Comparison of ENCODE assay signal across 25 cellular contexts in genomic region chr3:87209115-87209514, GRCh38.
"Had no signal": no experiment of that assay in that cellular context is flagged by ENCODE, and none has a peak within 500 bp of the region (broad histone marks: within the 10 kb centered on the region; RNA-seq: fewer than 3 reads in every experiment).

No MANE protein-coding gene starts in this region.

- H3K9me3 ChIP-seq: gastrocnemius medialis, mucosa of descending colon, right atrium auricular region, stomach, tibial artery had no signal

- H3K4me1 Mint-ChIP-seq: activated B cell treated with CpG ODN at 0.5 μM for 24 hours; activated T-helper 17 cell treated with anti-CD3 and anti-CD28 coated beads, Interleukin-2, amount 50 U/mL, for 72 hours; stimulated activated naive B cell treated with anti-CD40 and anti-IgM and Interleukin-4, amounts not matched to agents 10 μg/mL and 1 μg/mL and 100 μg/mL, for 72 hours had no signal

- H3K4me3 Mint-ChIP-seq: activated B cell treated with CpG ODN at 0.5 μM for 24 hours; activated CD8-positive, alpha-beta T cell treated with anti-CD3 and anti-CD28 coated beads for 36 hours; activated T-cell treated with anti-CD3 and anti-CD28 coated beads, Interleukin-2, amount 50 U/mL, for 4 hours; activated T-helper 17 cell treated with anti-CD3 and anti-CD28 coated beads, Interleukin-2, amount 50 U/mL, for 72 hours; natural killer cell treated with Interleukin-12 subunit alpha and Interleukin-12 subunit beta and Interleukin-15 and Interleukin-18, amount 100 ng/mL, for 72 hours; stimulated activated naive B cell treated with anti-CD40 and anti-IgM and Interleukin-4, amounts not matched to agents 10 μg/mL and 1 μg/mL and 100 μg/mL, for 72 hours had no signal

- H3K27me3 ChIP-seq: brain microvascular endothelial cell, gastrocnemius medialis, hepatocyte, right atrium auricular region had no signal

- H3K4me1 ChIP-seq: gastrocnemius medialis, right atrium auricular region, stomach, tibial artery had no signal

- H3K4me2 ChIP-seq: hepatocyte, smooth muscle cell had no signal

- DNase-seq: activated B cell treated with CpG ODN at 0.5 μM for 24 hours; activated CD4-positive, alpha-beta T cell treated with anti-CD3 and anti-CD28 coated beads, Interleukin-2, amount 50 U/mL, for 1 hour; activated CD8-positive, alpha-beta T cell treated with anti-CD3 and anti-CD28 coated beads for 36 hours; activated gamma-delta T cell treated with Interleukin-2 at 50 U/mL for 16 hours; activated naive CD4-positive, alpha-beta T cell treated with anti-CD3 and anti-CD28 coated beads, Interleukin-2, amount 50 U/mL, for 16 hours; activated T-cell treated with anti-CD3 and anti-CD28 coated beads, Interleukin-2, amount 50 U/mL, for 4 hours; amniotic stem cell; brain microvascular endothelial cell; dorsolateral prefrontal cortex; effector memory CD4-positive, alpha-beta T cell; gastrocnemius medialis; left cardiac atrium; left ventricle myocardium superior; mucosa of descending colon; stimulated activated CD4-positive, alpha-beta T cell treated with anti-CD3 and anti-CD28 coated beads, Interleukin-15, amount 100 ng/mL, for 24 hours; stimulated activated CD4-positive, alpha-beta T cell treated with anti-CD3 and anti-CD28 coated beads, Interleukin-2, amount 100 ng/mL, for 24 hours; stimulated activated naive B cell treated with anti-CD40 and anti-IgM and Interleukin-4, amounts not matched to agents 10 μg/mL and 1 μg/mL and 100 μg/mL, for 72 hours; stomach; tibial artery had no signal

- H3K36me3 Mint-ChIP-seq: natural killer cell treated with Interleukin-12 subunit alpha and Interleukin-12 subunit beta and Interleukin-15 and Interleukin-18, amount 100 ng/mL, for 72 hours; stimulated activated naive B cell treated with anti-CD40 and anti-IgM and Interleukin-4, amounts not matched to agents 10 μg/mL and 1 μg/mL and 100 μg/mL, for 72 hours had no signal

- H3K36me3 ChIP-seq: brain microvascular endothelial cell, gastrocnemius medialis, right atrium auricular region, stomach, tibial artery had no signal

- H3K9me3 Mint-ChIP-seq: activated B cell treated with CpG ODN at 0.5 μM for 24 hours; activated CD8-positive, alpha-beta T cell treated with anti-CD3 and anti-CD28 coated beads for 36 hours; activated T-cell treated with anti-CD3 and anti-CD28 coated beads, Interleukin-2, amount 50 U/mL, for 4 hours; activated T-helper 17 cell treated with anti-CD3 and anti-CD28 coated beads, Interleukin-2, amount 50 U/mL, for 72 hours; natural killer cell treated with Interleukin-12 subunit alpha and Interleukin-12 subunit beta and Interleukin-15 and Interleukin-18, amount 100 ng/mL, for 72 hours; stimulated activated naive B cell treated with anti-CD40 and anti-IgM and Interleukin-4, amounts not matched to agents 10 μg/mL and 1 μg/mL and 100 μg/mL, for 72 hours had no signal

- ATAC-seq: activated CD8-positive, alpha-beta T cell treated with anti-CD3 and anti-CD28 coated beads for 36 hours; activated T-cell treated with anti-CD3 and anti-CD28 coated beads, Interleukin-2, amount 50 U/mL, for 4 hours; activated T-helper 17 cell treated with anti-CD3 and anti-CD28 coated beads, Interleukin-2, amount 50 U/mL, for 72 hours; gastrocnemius medialis; left cardiac atrium; left ventricle myocardium superior; mucosa of descending colon; natural killer cell treated with Interleukin-12 subunit alpha and Interleukin-12 subunit beta and Interleukin-15 and Interleukin-18, amount 100 ng/mL, for 72 hours; stimulated activated naive B cell treated with anti-CD40 and anti-IgM and Interleukin-4, amounts not matched to agents 10 μg/mL and 1 μg/mL and 100 μg/mL, for 72 hours had no signal

- H3K79me2 ChIP-seq: hepatocyte had no signal

- H3K27ac ChIP-seq: brain microvascular endothelial cell, coronary artery, dorsolateral prefrontal cortex, gastrocnemius medialis, hepatocyte, right atrium auricular region, stomach, tibial artery had no signal

- H3K4me3 ChIP-seq: coronary artery, dorsolateral prefrontal cortex, gastrocnemius medialis, hepatocyte, mucosa of descending colon, right atrium auricular region, smooth muscle cell, stomach, tibial artery had no signal

- H2AFZ ChIP-seq: hepatocyte had no signal

- H3K27ac Mint-ChIP-seq: activated B cell treated with CpG ODN at 0.5 μM for 24 hours; activated CD8-positive, alpha-beta T cell treated with anti-CD3 and anti-CD28 coated beads for 36 hours; activated T-helper 17 cell treated with anti-CD3 and anti-CD28 coated beads, Interleukin-2, amount 50 U/mL, for 72 hours; natural killer cell treated with Interleukin-12 subunit alpha and Interleukin-12 subunit beta and Interleukin-15 and Interleukin-18, amount 100 ng/mL, for 72 hours; stimulated activated naive B cell treated with anti-CD40 and anti-IgM and Interleukin-4, amounts not matched to agents 10 μg/mL and 1 μg/mL and 100 μg/mL, for 72 hours had no signal
